In the genomic region with DNA sequence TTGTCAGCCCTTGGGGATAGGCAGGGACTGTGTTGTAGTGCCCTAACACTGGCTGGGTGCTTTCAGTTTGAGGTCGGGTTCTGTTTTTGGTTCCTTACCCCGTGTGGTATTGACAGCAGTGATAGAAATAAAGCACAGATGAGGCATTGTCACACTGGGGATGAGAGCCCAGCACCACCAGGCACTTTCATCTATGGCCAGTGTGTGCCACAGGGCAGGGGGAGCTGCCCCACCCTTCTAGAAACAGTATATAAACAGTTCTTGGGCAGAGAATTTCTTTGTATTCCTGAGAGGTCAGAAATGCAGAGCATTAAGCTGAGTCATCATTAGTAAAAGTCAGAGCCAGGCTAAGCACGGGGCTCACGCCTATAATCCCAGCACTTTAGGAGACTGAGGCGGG, we compare ENCODE assay signal across 1 cellular context.
TF ChIP-seq lines count a peak whose summit lies in the region.

No MANE protein-coding gene starts in this region.

TF ChIP-seq in HepG2, 621 proteins besides CTCF, POLR2A, EP300 and RAD21 (continued from another document and continues in another):
- TF ChIP-seq, protein P1, sequence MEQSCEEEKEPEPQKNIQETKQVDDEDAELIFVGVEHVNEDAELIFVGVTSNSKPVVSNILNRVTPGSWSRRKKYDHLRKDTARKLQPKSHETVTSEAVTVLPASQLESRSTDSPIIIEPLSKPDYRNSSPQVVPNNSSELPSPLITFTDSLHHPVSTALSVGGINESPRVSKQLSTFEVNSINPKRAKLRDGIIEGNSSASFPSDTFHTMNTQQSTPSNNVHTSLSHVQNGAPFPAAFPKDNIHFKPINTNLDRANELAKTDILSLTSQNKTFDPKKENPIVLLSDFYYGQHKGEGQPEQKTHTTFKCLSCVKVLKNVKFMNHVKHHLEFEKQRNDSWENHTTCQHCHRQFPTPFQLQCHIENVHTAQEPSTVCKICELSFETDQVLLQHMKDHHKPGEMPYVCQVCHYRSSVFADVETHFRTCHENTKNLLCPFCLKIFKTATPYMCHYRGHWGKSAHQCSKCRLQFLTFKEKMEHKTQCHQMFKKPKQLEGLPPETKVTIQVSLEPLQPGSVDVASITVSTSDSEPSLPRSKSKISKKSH (CRISPR knock-in tag; IDR thresholded peaks at IDR 0.05; ENCODE audit: borderline replicate concordance) = no peak
- TF ChIP-seq MBD4 (IDR thresholded peaks at IDR 0.05; ENCODE audit: borderline replicate concordance, low read length) = no peak
- TF ChIP-seq, protein P2, sequence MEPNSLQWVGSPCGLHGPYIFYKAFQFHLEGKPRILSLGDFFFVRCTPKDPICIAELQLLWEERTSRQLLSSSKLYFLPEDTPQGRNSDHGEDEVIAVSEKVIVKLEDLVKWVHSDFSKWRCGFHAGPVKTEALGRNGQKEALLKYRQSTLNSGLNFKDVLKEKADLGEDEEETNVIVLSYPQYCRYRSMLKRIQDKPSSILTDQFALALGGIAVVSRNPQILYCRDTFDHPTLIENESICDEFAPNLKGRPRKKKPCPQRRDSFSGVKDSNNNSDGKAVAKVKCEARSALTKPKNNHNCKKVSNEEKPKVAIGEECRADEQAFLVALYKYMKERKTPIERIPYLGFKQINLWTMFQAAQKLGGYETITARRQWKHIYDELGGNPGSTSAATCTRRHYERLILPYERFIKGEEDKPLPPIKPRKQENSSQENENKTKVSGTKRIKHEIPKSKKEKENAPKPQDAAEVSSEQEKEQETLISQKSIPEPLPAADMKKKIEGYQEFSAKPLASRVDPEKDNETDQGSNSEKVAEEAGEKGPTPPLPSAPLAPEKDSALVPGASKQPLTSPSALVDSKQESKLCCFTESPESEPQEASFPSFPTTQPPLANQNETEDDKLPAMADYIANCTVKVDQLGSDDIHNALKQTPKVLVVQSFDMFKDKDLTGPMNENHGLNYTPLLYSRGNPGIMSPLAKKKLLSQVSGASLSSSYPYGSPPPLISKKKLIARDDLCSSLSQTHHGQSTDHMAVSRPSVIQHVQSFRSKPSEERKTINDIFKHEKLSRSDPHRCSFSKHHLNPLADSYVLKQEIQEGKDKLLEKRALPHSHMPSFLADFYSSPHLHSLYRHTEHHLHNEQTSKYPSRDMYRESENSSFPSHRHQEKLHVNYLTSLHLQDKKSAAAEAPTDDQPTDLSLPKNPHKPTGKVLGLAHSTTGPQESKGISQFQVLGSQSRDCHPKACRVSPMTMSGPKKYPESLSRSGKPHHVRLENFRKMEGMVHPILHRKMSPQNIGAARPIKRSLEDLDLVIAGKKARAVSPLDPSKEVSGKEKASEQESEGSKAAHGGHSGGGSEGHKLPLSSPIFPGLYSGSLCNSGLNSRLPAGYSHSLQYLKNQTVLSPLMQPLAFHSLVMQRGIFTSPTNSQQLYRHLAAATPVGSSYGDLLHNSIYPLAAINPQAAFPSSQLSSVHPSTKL (CRISPR knock-in tag; IDR thresholded peaks at IDR 0.05) = no peak
- TF ChIP-seq ZNF816 (CRISPR knock-in tag; IDR thresholded peaks at IDR 0.05; ENCODE audit: borderline replicate concordance) = no peak
- peak; percentile 19; the same call in 1 of the 2 replicates for TF ChIP-seq RARA (CRISPR knock-in tag; IDR thresholded peaks at IDR 0.05)
- no peak for TF ChIP-seq SOX13 (IDR thresholded peaks at IDR 0.05)
- peak in 1 of 2 experiments; percentile 28; a peak in 2 of 4 replicates for TF ChIP-seq SOX13 (CRISPR knock-in tag; conservative IDR thresholded peaks at IDR 0.05 in 1 of 2, IDR thresholded peaks at IDR 0.05 in 1 of 2)
- TF ChIP-seq BCL6 (CRISPR knock-in tag; IDR thresholded peaks at IDR 0.05) = peak; percentile 77
- TF ChIP-seq PTBP1 (IDR thresholded peaks at IDR 0.05; ENCODE audit: low read depth, low read length, poor library complexity, severe bottlenecking) = no peak
- peak; percentile 41 for TF ChIP-seq FOSL2 (CRISPR knock-in tag; IDR thresholded peaks at IDR 0.05)
- TF ChIP-seq, protein P3, sequence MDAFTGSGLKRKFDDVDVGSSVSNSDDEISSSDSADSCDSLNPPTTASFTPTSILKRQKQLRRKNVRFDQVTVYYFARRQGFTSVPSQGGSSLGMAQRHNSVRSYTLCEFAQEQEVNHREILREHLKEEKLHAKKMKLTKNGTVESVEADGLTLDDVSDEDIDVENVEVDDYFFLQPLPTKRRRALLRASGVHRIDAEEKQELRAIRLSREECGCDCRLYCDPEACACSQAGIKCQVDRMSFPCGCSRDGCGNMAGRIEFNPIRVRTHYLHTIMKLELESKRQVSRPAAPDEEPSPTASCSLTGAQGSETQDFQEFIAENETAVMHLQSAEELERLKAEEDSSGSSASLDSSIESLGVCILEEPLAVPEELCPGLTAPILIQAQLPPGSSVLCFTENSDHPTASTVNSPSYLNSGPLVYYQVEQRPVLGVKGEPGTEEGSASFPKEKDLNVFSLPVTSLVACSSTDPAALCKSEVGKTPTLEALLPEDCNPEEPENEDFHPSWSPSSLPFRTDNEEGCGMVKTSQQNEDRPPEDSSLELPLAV (CRISPR knock-in tag; conservative IDR thresholded peaks at IDR 0.05; ENCODE audit: low read depth) = no peak
- TF ChIP-seq, protein P4, sequence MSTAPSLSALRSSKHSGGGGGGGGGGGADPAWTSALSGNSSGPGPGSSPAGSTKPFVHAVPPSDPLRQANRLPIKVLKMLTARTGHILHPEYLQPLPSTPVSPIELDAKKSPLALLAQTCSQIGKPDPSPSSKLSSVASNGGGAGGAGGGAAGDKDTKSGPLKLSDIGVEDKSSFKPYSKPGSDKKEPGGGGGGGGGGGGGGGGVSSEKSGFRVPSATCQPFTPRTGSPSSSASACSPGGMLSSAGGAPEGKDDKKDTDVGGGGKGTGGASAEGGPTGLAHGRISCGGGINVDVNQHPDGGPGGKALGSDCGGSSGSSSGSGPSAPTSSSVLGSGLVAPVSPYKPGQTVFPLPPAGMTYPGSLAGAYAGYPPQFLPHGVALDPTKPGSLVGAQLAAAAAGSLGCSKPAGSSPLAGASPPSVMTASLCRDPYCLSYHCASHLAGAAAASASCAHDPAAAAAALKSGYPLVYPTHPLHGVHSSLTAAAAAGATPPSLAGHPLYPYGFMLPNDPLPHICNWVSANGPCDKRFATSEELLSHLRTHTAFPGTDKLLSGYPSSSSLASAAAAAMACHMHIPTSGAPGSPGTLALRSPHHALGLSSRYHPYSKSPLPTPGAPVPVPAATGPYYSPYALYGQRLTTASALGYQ (CRISPR knock-in tag; IDR thresholded peaks at IDR 0.05) = no peak
- no peak for TF ChIP-seq ZBTB20 (CRISPR knock-in tag; IDR thresholded peaks at IDR 0.05; ENCODE audit: borderline replicate concordance, low read depth)
- no peak for TF ChIP-seq TBP (CRISPR knock-in tag; IDR thresholded peaks at IDR 0.05)
- no peak for TF ChIP-seq SRF (IDR thresholded peaks at IDR 0.05; ENCODE audit: low read depth, low read length)
- TF ChIP-seq ZNF335 (CRISPR knock-in tag; IDR thresholded peaks at IDR 0.05) = 0 out of 2 replicates have a peak, but pooled peaks have one; percentile 25
- TF ChIP-seq, protein P5, sequence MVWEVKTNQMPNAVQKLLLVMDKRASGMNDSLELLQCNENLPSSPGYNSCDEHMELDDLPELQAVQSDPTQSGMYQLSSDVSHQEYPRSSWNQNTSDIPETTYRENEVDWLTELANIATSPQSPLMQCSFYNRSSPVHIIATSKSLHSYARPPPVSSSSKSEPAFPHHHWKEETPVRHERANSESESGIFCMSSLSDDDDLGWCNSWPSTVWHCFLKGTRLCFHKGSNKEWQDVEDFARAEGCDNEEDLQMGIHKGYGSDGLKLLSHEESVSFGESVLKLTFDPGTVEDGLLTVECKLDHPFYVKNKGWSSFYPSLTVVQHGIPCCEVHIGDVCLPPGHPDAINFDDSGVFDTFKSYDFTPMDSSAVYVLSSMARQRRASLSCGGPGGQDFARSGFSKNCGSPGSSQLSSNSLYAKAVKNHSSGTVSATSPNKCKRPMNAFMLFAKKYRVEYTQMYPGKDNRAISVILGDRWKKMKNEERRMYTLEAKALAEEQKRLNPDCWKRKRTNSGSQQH (CRISPR knock-in tag; IDR thresholded peaks at IDR 0.05; ENCODE audit: low read depth) = no peak
- TF ChIP-seq RNF2 (conservative IDR thresholded peaks at IDR 0.05; ENCODE audit: low read depth) = no peak
- TF ChIP-seq MAFF (IDR thresholded peaks at IDR 0.05; ENCODE audit: low read depth, low read length) = peak; percentile 97
- TF ChIP-seq, protein P6, sequence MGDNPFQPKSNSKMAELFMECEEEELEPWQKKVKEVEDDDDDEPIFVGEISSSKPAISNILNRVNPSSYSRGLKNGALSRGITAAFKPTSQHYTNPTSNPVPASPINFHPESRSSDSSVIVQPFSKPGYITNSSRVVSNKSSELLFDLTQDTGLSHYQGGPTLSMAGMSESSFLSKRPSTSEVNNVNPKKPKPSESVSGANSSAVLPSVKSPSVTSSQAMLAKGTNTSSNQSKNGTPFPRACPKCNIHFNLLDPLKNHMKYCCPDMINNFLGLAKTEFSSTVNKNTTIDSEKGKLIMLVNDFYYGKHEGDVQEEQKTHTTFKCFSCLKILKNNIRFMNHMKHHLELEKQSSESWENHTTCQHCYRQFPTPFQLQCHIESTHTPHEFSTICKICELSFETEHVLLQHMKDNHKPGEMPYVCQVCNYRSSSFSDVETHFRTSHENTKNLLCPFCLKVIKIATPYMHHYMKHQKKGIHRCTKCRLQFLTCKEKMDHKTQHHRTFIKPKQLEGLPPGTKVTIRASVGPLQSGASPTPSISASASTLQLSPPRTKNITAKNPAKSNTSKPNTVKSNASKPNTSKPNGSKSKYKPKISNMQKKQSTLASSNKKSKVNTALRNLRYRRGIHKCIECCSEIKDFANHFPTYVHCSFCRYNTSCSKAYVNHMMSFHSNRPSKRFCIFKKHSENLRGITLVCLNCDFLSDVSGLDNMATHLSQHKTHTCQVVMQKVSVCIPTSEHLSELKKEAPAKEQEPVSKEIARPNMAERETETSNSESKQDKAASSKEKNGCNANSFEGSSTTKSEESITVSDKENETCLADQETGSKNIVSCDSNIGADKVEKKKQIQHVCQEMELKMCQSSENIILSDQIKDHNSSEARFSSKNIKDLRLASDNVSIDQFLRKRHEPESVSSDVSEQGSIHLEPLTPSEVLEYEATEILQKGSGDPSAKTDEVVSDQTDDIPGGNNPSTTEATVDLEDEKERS (CRISPR knock-in tag; IDR thresholded peaks at IDR 0.05) = no peak
- no peak for TF ChIP-seq TARDBP (CRISPR knock-in tag; IDR thresholded peaks at IDR 0.05)
- TF ChIP-seq, protein P7, sequence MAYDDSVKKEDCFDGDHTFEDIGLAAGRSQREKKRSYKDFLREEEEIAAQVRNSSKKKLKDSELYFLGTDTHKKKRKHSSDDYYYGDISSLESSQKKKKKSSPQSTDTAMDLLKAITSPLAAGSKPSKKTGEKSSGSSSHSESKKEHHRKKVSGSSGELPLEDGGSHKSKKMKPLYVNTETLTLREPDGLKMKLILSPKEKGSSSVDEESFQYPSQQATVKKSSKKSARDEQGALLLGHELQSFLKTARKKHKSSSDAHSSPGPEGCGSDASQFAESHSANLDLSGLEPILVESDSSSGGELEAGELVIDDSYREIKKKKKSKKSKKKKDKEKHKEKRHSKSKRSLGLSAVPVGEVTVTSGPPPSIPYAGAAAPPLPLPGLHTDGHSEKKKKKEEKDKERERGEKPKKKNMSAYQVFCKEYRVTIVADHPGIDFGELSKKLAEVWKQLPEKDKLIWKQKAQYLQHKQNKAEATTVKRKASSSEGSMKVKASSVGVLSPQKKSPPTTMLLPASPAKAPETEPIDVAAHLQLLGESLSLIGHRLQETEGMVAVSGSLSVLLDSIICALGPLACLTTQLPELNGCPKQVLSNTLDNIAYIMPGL (CRISPR knock-in tag; IDR thresholded peaks at IDR 0.05; ENCODE audit: borderline replicate concordance in 1 of 2, low read depth in 1 of 2) = no peak
- TF ChIP-seq, protein P8, sequence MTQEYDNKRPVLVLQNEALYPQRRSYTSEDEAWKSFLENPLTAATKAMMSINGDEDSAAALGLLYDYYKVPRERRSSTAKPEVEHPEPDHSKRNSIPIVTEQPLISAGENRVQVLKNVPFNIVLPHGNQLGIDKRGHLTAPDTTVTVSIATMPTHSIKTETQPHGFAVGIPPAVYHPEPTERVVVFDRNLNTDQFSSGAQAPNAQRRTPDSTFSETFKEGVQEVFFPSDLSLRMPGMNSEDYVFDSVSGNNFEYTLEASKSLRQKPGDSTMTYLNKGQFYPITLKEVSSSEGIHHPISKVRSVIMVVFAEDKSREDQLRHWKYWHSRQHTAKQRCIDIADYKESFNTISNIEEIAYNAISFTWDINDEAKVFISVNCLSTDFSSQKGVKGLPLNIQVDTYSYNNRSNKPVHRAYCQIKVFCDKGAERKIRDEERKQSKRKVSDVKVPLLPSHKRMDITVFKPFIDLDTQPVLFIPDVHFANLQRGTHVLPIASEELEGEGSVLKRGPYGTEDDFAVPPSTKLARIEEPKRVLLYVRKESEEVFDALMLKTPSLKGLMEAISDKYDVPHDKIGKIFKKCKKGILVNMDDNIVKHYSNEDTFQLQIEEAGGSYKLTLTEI (CRISPR knock-in tag; conservative IDR thresholded peaks at IDR 0.05) = no peak
- TF ChIP-seq, protein P9, sequence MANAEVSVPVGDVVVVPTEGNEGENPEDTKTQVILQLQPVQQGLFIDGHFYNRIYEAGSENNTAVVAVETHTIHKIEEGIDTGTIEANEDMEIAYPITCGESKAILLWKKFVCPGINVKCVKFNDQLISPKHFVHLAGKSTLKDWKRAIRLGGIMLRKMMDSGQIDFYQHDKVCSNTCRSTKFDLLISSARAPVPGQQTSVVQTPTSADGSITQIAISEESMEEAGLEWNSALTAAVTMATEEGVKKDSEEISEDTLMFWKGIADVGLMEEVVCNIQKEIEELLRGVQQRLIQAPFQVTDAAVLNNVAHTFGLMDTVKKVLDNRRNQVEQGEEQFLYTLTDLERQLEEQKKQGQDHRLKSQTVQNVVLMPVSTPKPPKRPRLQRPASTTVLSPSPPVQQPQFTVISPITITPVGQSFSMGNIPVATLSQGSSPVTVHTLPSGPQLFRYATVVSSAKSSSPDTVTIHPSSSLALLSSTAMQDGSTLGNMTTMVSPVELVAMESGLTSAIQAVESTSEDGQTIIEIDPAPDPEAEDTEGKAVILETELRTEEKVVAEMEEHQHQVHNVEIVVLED (CRISPR knock-in tag; IDR thresholded peaks at IDR 0.05; ENCODE audit: borderline replicate concordance) = no peak
- TF ChIP-seq KDM4B (CRISPR knock-in tag; IDR thresholded peaks at IDR 0.05) = no peak
- no peak for TF ChIP-seq DR1 (CRISPR knock-in tag; IDR thresholded peaks at IDR 0.05)
- TF ChIP-seq MAFK (conservative IDR thresholded peaks at IDR 0.05 in 1 of 2, IDR thresholded peaks at IDR 0.05 in 1 of 2; ENCODE audit: low read length in 2 of 2) = peak; percentile 98
- no peak for TF ChIP-seq ARID2 (CRISPR knock-in tag; IDR thresholded peaks at IDR 0.05; ENCODE audit: borderline replicate concordance)
- TF ChIP-seq, protein P10, sequence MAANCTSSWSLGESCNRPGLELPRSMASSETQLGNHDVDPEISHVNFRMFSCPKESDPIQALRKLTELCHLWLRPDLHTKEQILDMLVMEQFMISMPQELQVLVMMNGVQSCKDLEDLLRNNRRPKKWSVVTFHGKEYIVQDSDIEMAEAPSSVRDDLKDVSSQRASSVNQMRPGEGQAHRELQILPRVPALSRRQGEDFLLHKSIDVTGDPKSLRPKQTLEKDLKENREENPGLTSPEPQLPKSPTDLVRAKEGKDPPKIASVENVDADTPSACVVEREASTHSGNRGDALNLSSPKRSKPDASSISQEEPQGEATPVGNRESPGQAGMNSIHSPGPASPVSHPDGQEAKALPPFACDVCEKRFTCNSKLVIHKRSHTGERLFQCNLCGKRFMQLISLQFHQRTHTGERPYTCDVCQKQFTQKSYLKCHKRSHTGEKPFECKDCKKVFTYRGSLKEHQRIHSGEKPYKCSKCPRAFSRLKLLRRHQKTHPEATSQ (CRISPR knock-in tag; IDR thresholded peaks at IDR 0.05; ENCODE audit: borderline replicate concordance) = no peak
- TF ChIP-seq MEIS2 (CRISPR knock-in tag; IDR thresholded peaks at IDR 0.05) = no peak
- no peak for TF ChIP-seq IKZF1 (IDR thresholded peaks at IDR 0.05)
- no peak for TF ChIP-seq ZNF605 (CRISPR knock-in tag; IDR thresholded peaks at IDR 0.05)
- no peak for TF ChIP-seq ZNF224 (CRISPR knock-in tag; IDR thresholded peaks at IDR 0.05)
- TF ChIP-seq NFKB2 (CRISPR knock-in tag; IDR thresholded peaks at IDR 0.05; ENCODE audit: borderline replicate concordance) = no peak; the same call in 1 of the 2 replicates
